In the genomic region with DNA sequence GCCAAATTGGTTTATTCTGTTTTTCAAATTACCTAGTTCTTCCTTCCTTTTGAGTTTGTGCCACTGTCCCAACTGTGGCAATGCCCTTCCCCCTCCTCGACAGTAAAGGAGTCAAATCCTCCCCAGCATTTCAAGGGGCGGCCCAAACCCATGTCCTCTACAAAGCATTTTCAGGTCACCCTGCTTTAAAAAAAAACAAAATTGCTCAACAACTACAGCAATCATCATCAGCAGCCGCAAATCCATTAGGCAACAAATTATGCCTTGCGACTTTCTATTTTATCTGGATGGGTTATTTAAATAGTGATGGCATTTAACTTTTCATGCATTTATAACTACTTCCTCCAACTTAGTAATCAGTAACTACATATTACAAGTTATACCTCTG, we compare ENCODE assay signal across 1 cellular context.
TF ChIP-seq lines count a peak whose summit lies in the region.

No MANE protein-coding gene starts in this region.

TF ChIP-seq in HepG2, 621 proteins besides CTCF, POLR2A, EP300 and RAD21 (continued from another document):
- TF ChIP-seq ZNF577 (CRISPR knock-in tag; IDR thresholded peaks at IDR 0.05; ENCODE audit: borderline replicate concordance, low read depth) (no peak), CCAR2 (optimal IDR thresholded peaks at IDR 0.05; ENCODE audit: low read depth, low read length) (no peak), THAP11 (CRISPR knock-in tag; IDR thresholded peaks at IDR 0.05) (no peak), MEIS1 (CRISPR knock-in tag; IDR thresholded peaks at IDR 0.05; ENCODE audit: borderline replicate concordance) (no peak), ZNF44 (CRISPR knock-in tag; IDR thresholded peaks at IDR 0.05) (no peak), JUN (CRISPR knock-in tag; IDR thresholded peaks at IDR 0.05) (no peak), ZNF629 (CRISPR knock-in tag; conservative IDR thresholded peaks at IDR 0.05) (no peak), ZNF589 (CRISPR knock-in tag; conservative IDR thresholded peaks at IDR 0.05) (no peak), ZNF75D (CRISPR knock-in tag; IDR thresholded peaks at IDR 0.05; ENCODE audit: borderline replicate concordance) (no peak), TEAD2 (CRISPR knock-in tag; IDR thresholded peaks at IDR 0.05) (no peak), FOXP1 (IDR thresholded peaks at IDR 0.05) (no peak), FOXP1 (CRISPR knock-in tag; IDR thresholded peaks at IDR 0.05) (no peak)
- TF ChIP-seq, protein P1, sequence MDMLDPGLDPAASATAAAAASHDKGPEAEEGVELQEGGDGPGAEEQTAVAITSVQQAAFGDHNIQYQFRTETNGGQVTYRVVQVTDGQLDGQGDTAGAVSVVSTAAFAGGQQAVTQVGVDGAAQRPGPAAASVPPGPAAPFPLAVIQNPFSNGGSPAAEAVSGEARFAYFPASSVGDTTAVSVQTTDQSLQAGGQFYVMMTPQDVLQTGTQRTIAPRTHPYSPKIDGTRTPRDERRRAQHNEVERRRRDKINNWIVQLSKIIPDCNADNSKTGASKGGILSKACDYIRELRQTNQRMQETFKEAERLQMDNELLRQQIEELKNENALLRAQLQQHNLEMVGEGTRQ (IDR thresholded peaks at IDR 0.05; ENCODE audit: low read depth, low read length), result no peak
- TF ChIP-seq, protein P1 (CRISPR knock-in tag; IDR thresholded peaks at IDR 0.05; ENCODE audit: borderline replicate concordance), result no peak
- TF ChIP-seq, protein P2, sequence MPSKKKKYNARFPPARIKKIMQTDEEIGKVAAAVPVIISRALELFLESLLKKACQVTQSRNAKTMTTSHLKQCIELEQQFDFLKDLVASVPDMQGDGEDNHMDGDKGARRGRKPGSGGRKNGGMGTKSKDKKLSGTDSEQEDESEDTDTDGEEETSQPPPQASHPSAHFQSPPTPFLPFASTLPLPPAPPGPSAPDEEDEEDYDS (CRISPR knock-in tag; IDR thresholded peaks at IDR 0.05), result no peak
